Comparison of ENCODE assay signal across 14 cellular contexts in genomic region chr5:31811210-31811609, GRCh38.
DNase-seq lines count a peak whose midpoint lies in the region; ATAC-seq, FAIRE-seq and TF ChIP-seq lines count a peak whose summit lies in the region.
"Had no signal": no experiment of that assay in that cellular context is flagged by ENCODE, and none has a peak within 500 bp of the region (broad histone marks: within the 10 kb centered on the region; RNA-seq: fewer than 3 reads in every experiment).

No MANE protein-coding gene starts in this region.

- H3K9me3 Mint-ChIP-seq in activated CD4-positive, alpha-beta T cell treated with anti-CD3 and anti-CD28 coated beads for 36 hours (ENCODE audit: low read depth), result no peaks in the 10 kb centered on the region
- H3K9me3 Mint-ChIP-seq: nephron had no signal

- H3K27me3 ChIP-seq in bronchial epithelial cell (ENCODE audit: control insufficient read depth, insufficient read depth, low read length) (no peaks in the 10 kb centered on the region), uterus (no peaks in the 10 kb centered on the region)
- H3K27me3 ChIP-seq: heart left ventricle, thyroid gland had no signal

- no peaks in the 10 kb centered on the region for H3K4me1 Mint-ChIP-seq in activated CD4-positive, alpha-beta T cell treated with anti-CD3 and anti-CD28 coated beads for 36 hours

- CTCF ChIA-PET in activated CD4-positive, alpha-beta T cell treated with anti-CD3 and anti-CD28 coated beads for 36 hours (lab: Charles Lee), result no interaction called here

- H3K4me3 Mint-ChIP-seq in activated CD4-positive, alpha-beta T cell treated with anti-CD3 and anti-CD28 coated beads for 36 hours, result no peak overlapping the region
- H3K4me3 Mint-ChIP-seq: nephron had no signal

- DNase-seq in EH (ENCODE audit: low read depth), result peak; percentile 94
- peak; percentile 26 for DNase-seq in NCI-H460 (ENCODE audit: extremely low read depth, low read depth)
- peak; percentile 93 for DNase-seq in bronchial epithelial cell (ENCODE audit: low read depth)
- DNase-seq in myocyte (ENCODE audit: low read depth), result peak; percentile 53
- DNase-seq in activated CD4-positive, alpha-beta T cell treated with anti-CD3 and anti-CD28 coated beads for 36 hours, result no peak
- DNase-seq in uterus, result no peak
- DNase-seq: NCI-H1930; stimulated activated CD4-positive, alpha-beta T cell treated with anti-CD3 and anti-CD28 coated beads, Interleukin-4, amount 100 ng/mL, for 4 hours; thyroid gland had no signal

- TF ChIP-seq CTCF in bronchial epithelial cell (IDR thresholded peaks at IDR 0.05; ENCODE audit: insufficient read depth, low read length, severe bottlenecking) (no peak), uterus (IDR thresholded peaks at IDR 0.05) (no peak)

- no peak overlapping the region for H3K27ac Mint-ChIP-seq in activated CD4-positive, alpha-beta T cell treated with anti-CD3 and anti-CD28 coated beads for 36 hours
- H3K27ac Mint-ChIP-seq: nephron had no signal

- intact Hi-C loops in activated CD4-positive, alpha-beta T cell treated with anti-CD3 and anti-CD28 coated beads for 36 hours (cut with DNase I, micrococcal nuclease), result no loop called here
- intact Hi-C loops in uterus (cut with DNase I; ENCODE audit: low total_unique reads), result no loop called here

- no peak for ATAC-seq in GM21576 (IDR thresholded peaks at IDR 0.05; ENCODE audit: unreplicated experiment)
- ATAC-seq in activated CD4-positive, alpha-beta T cell treated with anti-CD3 and anti-CD28 coated beads for 36 hours, result no peak
- no peak for ATAC-seq in HG03432 (IDR thresholded peaks at IDR 0.05; ENCODE audit: unreplicated experiment)

- no peaks in the 10 kb centered on the region for H3K27me3 Mint-ChIP-seq in activated CD4-positive, alpha-beta T cell treated with anti-CD3 and anti-CD28 coated beads for 36 hours

- TF ChIP-seq POLR2A in uterus (IDR thresholded peaks at IDR 0.05), result no peak

- no peaks in the 10 kb centered on the region for H3K36me3 ChIP-seq in bronchial epithelial cell (ENCODE audit: control insufficient read depth, insufficient read depth, low read length)
- H3K36me3 ChIP-seq in uterus, result no peaks in the 10 kb centered on the region
- H3K36me3 ChIP-seq: heart left ventricle, thyroid gland had no signal

- H3K36me3 Mint-ChIP-seq in activated CD4-positive, alpha-beta T cell treated with anti-CD3 and anti-CD28 coated beads for 36 hours (ENCODE audit: low read depth), result no peaks in the 10 kb centered on the region

- no peaks in the 10 kb centered on the region for H3K9me3 ChIP-seq in uterus
- H3K9me3 ChIP-seq: heart left ventricle, thyroid gland had no signal

- no peaks in the 10 kb centered on the region for H3K4me1 ChIP-seq in uterus

- H3K4me3 ChIP-seq in bronchial epithelial cell (ENCODE audit: low read depth, low read length), result no peak overlapping the region
- no peak overlapping the region for H3K4me3 ChIP-seq in uterus
- H3K4me3 ChIP-seq: heart left ventricle, SK-N-MC, thyroid gland had no signal

- no peak overlapping the region for H3K27ac ChIP-seq in uterus
- H3K27ac ChIP-seq: heart left ventricle, SK-N-MC, thyroid gland had no signal

- POLR2A ChIA-PET in activated CD4-positive, alpha-beta T cell treated with anti-CD3 and anti-CD28 coated beads for 36 hours (lab: Charles Lee), result no interaction called here

- no peak for FAIRE-seq in bronchial epithelial cell (lab: Jason Lieb, UNC)

Comparison
In these comparisons a context has a peak if more than half of its experiments do, and no peak if none do; other contexts are left out.
1. DNase-seq: peak in EH (single experiment), NCI-H460 (single experiment), bronchial epithelial cell (single experiment) and myocyte (single experiment); none in activated CD4-positive, alpha-beta T cell treated with anti-CD3 and anti-CD28 coated beads for 36 hours (single experiment) and uterus (0 of 2).